15 cellular contexts compared by ENCODE assay signal in the genomic region with DNA sequence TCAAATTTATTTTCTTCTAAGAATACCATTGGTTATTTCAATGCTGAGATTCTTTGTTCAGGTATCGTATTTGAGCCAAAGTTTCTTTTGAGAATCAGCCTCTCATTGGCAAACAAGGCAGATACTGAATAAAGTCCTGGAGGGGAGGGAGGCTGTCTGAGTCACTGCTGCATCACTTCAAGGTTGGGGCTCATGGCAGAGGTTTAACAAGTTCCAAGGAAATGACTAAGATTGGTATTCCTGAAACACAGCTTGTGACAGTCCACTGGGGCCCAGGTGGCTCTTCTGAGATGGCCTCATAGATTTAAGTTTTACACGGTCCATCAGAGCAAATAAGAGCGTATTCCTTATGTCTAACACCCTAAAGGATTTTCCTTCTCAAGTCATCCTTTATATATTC.
DNase-seq lines count a peak whose midpoint lies in the region; ATAC-seq and TF ChIP-seq lines count a peak whose summit lies in the region.
"Had no signal": no experiment of that assay in that cellular context is flagged by ENCODE, and none has a peak within 500 bp of the region (broad histone marks: within the 10 kb centered on the region; RNA-seq: fewer than 3 reads in every experiment).

No MANE protein-coding gene starts in this region.

- no peaks in the 10 kb centered on the region for H3K4me1 ChIP-seq in Panc1 (ENCODE audit: control insufficient read depth, insufficient read depth, low read length)
- H3K4me1 ChIP-seq: body of pancreas, Caco-2, right atrium auricular region had no signal

- DNase-seq in ELR (ENCODE audit: low read depth) (peak; percentile 85), Panc1 (ENCODE audit: low read depth, low spot score) (peak; percentile 73), epithelial cell of esophagus (ENCODE audit: low read depth) (peak; percentile 97), myocyte (ENCODE audit: low read depth) (peak; percentile 22), medulla oblongata (ENCODE audit: extremely low spot score) (no peak), immature natural killer cell (no peak)
- DNase-seq: activated T-cell treated with anti-CD3 and anti-CD28 coated beads, Interleukin-2, amount 50 U/mL, for 1 hour; body of pancreas; Caco-2; substantia nigra had no signal

- intact Hi-C loops in Panc1 (cut with micrococcal nuclease; ENCODE audit: unreplicated experiment): no loop called here

- in situ Hi-C loops in Panc1 (cut with HindIII; ENCODE audit: low pct_unique_long_range_greater_than_20kb, low sequenced_read_pairs): no loop called here

- no peaks in the 10 kb centered on the region for H3K9me3 ChIP-seq in Panc1 (ENCODE audit: control insufficient read depth, insufficient read depth, low read depth, low read length)
- H3K9me3 ChIP-seq: body of pancreas, Caco-2, right atrium auricular region had no signal

- no peak overlapping the region for H3K27ac ChIP-seq in Panc1 (ENCODE audit: low read length)
- H3K27ac ChIP-seq: body of pancreas, KMS-11, right atrium auricular region had no signal

- no peaks in the 10 kb centered on the region for H3K27me3 ChIP-seq in Panc1 (ENCODE audit: control insufficient read depth, insufficient read depth, low read length)
- H3K27me3 ChIP-seq: body of pancreas, right atrium auricular region had no signal

- no peak overlapping the region for H3K27ac Mint-ChIP-seq in immature natural killer cell
- H3K27ac Mint-ChIP-seq: WTC11 had no signal

- POLR2A ChIA-PET in Panc1 (lab: Charles Lee): no interaction called here

- peaks cover 0 to 9% (median 3%) of the 10 kb centered on the region in 6 donors for H3K9me3 Mint-ChIP-seq in immature natural killer cell

- no peaks in the 10 kb centered on the region for H3K36me3 Mint-ChIP-seq in immature natural killer cell
- H3K36me3 Mint-ChIP-seq: WTC11 had no signal

- ATAC-seq in Panc1 (peak; percentile 92), HG03108 (IDR thresholded peaks at IDR 0.05; ENCODE audit: unreplicated experiment) (no peak), HG03571 (IDR thresholded peaks at IDR 0.05; ENCODE audit: unreplicated experiment) (no peak)
- ATAC-seq: body of pancreas, WTC11 had no signal

- no peaks in the 10 kb centered on the region for H3K4me1 Mint-ChIP-seq in immature natural killer cell

- H3K4me3 ChIP-seq in Panc1 (ENCODE audit: low read depth in 2 of 2, low read length in 2 of 2) (no peak overlapping the region), epithelial cell of esophagus (ENCODE audit: low read length) (no peak overlapping the region)
- H3K4me3 ChIP-seq: body of pancreas, right atrium auricular region had no signal

- no TSS peak for BruUV-seq in Panc1 (replicated peaks; lab: Mats Ljungman, UMichigan)

- CTCF ChIA-PET in Panc1 (lab: Charles Lee): no interaction called here

- peaks cover 0 to 2% (median 0%) of the 10 kb centered on the region in 3 donors for H3K27me3 Mint-ChIP-seq in immature natural killer cell (ENCODE audit: low read depth in 3 of 3)

- no peaks in the 10 kb centered on the region for H3K36me3 ChIP-seq in Panc1 (ENCODE audit: control insufficient read depth, insufficient read depth, low read length)
- H3K36me3 ChIP-seq: right atrium auricular region had no signal

- TF ChIP-seq CTCF in Panc1 (IDR thresholded peaks at IDR 0.05): no peak
- TF ChIP-seq CTCF in epithelial cell of esophagus (IDR thresholded peaks at IDR 0.05; ENCODE audit: insufficient read depth, low read depth, low read length, missing control alignments): no peak

- H3K4me3 Mint-ChIP-seq in immature natural killer cell: no peak overlapping the region
- H3K4me3 Mint-ChIP-seq: WTC11 had no signal

Comparison
In these comparisons a context has a peak if more than half of its experiments do, and no peak if none do; other contexts are left out.
1. DNase-seq: peak in ELR (single experiment), Panc1 (single experiment), epithelial cell of esophagus (single experiment) and myocyte (single experiment); none in medulla oblongata (single experiment) and immature natural killer cell (0 of 3).